1 cellular context compared by ENCODE assay signal in the genomic region with DNA sequence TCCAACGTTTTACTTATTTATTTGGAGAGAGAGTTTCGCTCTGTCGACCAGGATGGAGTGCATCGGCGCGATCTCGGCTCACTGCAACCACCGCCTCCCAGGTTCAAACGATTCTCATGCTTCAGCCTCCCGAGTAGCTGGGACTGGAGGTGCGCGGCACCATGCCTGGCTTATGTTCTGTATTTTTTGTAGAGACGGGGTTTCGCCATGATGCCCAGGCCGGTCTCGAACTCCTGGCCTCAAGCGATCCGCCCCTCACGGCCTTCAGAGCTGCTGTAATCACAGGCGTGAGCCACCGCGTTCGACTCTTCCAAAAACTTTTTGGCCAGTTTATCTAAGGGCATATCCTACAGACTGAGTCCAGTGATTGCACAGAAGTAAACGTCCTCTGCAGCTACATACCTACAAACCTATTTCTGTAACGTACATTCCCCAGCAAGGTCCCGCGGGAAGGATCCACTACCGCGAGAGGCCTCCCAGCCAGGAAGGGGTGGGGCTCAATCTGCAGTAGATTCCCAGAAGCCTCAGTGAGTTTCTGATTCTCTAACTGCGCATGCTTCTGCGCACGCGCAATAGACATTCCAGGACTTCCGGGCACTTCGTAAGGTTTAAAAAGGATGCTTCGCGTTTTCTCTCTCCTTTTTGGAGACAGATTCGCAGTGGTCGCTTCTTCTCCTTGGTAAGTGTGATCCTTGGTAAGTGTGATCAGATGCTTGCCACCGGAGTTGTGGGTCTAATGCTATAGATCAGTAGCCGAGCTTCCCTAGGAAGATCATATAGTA.
A peak's percentile ranks its signal among the peaks of the same experiment; 100 is the strongest.
TF ChIP-seq lines count a peak whose summit lies in the region.

A gene with protein sequence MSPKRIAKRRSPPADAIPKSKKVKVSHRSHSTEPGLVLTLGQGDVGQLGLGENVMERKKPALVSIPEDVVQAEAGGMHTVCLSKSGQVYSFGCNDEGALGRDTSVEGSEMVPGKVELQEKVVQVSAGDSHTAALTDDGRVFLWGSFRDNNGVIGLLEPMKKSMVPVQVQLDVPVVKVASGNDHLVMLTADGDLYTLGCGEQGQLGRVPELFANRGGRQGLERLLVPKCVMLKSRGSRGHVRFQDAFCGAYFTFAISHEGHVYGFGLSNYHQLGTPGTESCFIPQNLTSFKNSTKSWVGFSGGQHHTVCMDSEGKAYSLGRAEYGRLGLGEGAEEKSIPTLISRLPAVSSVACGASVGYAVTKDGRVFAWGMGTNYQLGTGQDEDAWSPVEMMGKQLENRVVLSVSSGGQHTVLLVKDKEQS (plus strand): TSS at position 638 of the 782 bp plus-strand sequence. CDS start 23,824 bp downstream, outside the sequence.

TF ChIP-seq in HepG2, 621 proteins besides CTCF, POLR2A, EP300 and RAD21 (continued from another document and continues in another):
- TF ChIP-seq, protein P1, sequence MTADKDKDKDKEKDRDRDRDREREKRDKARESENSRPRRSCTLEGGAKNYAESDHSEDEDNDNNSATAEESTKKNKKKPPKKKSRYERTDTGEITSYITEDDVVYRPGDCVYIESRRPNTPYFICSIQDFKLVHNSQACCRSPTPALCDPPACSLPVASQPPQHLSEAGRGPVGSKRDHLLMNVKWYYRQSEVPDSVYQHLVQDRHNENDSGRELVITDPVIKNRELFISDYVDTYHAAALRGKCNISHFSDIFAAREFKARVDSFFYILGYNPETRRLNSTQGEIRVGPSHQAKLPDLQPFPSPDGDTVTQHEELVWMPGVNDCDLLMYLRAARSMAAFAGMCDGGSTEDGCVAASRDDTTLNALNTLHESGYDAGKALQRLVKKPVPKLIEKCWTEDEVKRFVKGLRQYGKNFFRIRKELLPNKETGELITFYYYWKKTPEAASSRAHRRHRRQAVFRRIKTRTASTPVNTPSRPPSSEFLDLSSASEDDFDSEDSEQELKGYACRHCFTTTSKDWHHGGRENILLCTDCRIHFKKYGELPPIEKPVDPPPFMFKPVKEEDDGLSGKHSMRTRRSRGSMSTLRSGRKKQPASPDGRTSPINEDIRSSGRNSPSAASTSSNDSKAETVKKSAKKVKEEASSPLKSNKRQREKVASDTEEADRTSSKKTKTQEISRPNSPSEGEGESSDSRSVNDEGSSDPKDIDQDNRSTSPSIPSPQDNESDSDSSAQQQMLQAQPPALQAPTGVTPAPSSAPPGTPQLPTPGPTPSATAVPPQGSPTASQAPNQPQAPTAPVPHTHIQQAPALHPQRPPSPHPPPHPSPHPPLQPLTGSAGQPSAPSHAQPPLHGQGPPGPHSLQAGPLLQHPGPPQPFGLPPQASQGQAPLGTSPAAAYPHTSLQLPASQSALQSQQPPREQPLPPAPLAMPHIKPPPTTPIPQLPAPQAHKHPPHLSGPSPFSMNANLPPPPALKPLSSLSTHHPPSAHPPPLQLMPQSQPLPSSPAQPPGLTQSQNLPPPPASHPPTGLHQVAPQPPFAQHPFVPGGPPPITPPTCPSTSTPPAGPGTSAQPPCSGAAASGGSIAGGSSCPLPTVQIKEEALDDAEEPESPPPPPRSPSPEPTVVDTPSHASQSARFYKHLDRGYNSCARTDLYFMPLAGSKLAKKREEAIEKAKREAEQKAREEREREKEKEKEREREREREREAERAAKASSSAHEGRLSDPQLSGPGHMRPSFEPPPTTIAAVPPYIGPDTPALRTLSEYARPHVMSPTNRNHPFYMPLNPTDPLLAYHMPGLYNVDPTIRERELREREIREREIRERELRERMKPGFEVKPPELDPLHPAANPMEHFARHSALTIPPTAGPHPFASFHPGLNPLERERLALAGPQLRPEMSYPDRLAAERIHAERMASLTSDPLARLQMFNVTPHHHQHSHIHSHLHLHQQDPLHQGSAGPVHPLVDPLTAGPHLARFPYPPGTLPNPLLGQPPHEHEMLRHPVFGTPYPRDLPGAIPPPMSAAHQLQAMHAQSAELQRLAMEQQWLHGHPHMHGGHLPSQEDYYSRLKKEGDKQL (CRISPR knock-in tag; IDR thresholded peaks at IDR 0.05; ENCODE audit: low read depth): peak; percentile 13; the same call in 1 of the 2 replicates
- TF ChIP-seq ZFP82 (CRISPR knock-in tag; IDR thresholded peaks at IDR 0.05; ENCODE audit: borderline replicate concordance) (0 out of 2 replicates have a peak, but pooled peaks have one; percentile 3), HOXA7 (CRISPR knock-in tag; IDR thresholded peaks at IDR 0.05) (no peak), ZNF329 (CRISPR knock-in tag; IDR thresholded peaks at IDR 0.05; ENCODE audit: low read depth) (peak; percentile 49; the same call in 1 of the 2 replicates), ZNF234 (CRISPR knock-in tag; conservative IDR thresholded peaks at IDR 0.05) (no peak), TARDBP (CRISPR knock-in tag; IDR thresholded peaks at IDR 0.05) (peak; percentile 40; the same call in 1 of the 2 replicates), NR1H2 (CRISPR knock-in tag; IDR thresholded peaks at IDR 0.05; ENCODE audit: borderline replicate concordance, low read depth) (peak; percentile 52; the same call in 1 of the 2 replicates), TBP (CRISPR knock-in tag; IDR thresholded peaks at IDR 0.05) (no peak), JUN (CRISPR knock-in tag; IDR thresholded peaks at IDR 0.05) (peak; percentile 67), SKI (IDR thresholded peaks at IDR 0.05; ENCODE audit: partially characterized antibody) (no peak), PHF5A (CRISPR knock-in tag; IDR thresholded peaks at IDR 0.05; ENCODE audit: low read depth, unreplicated experiment) (peak; percentile 58), EZH2 (conservative IDR thresholded peaks at IDR 0.05; ENCODE audit: low read depth, low read length) (no peak), ELF4 (CRISPR knock-in tag; IDR thresholded peaks at IDR 0.05; ENCODE audit: borderline replicate concordance) (no peak), KLF15 (CRISPR knock-in tag; IDR thresholded peaks at IDR 0.05; ENCODE audit: borderline replicate concordance) (no peak; the same call in 1 of the 2 replicates), MED13 (CRISPR knock-in tag; IDR thresholded peaks at IDR 0.05) (peak; percentile 53; the same call in 1 of the 2 replicates), POLR2AphosphoS2 (IDR thresholded peaks at IDR 0.05; ENCODE audit: low read depth, low read length) (peak; percentile 96), CHD2 (IDR thresholded peaks at IDR 0.05; ENCODE audit: low read depth, low read length) (peak; percentile 98)
- TF ChIP-seq, protein P2, sequence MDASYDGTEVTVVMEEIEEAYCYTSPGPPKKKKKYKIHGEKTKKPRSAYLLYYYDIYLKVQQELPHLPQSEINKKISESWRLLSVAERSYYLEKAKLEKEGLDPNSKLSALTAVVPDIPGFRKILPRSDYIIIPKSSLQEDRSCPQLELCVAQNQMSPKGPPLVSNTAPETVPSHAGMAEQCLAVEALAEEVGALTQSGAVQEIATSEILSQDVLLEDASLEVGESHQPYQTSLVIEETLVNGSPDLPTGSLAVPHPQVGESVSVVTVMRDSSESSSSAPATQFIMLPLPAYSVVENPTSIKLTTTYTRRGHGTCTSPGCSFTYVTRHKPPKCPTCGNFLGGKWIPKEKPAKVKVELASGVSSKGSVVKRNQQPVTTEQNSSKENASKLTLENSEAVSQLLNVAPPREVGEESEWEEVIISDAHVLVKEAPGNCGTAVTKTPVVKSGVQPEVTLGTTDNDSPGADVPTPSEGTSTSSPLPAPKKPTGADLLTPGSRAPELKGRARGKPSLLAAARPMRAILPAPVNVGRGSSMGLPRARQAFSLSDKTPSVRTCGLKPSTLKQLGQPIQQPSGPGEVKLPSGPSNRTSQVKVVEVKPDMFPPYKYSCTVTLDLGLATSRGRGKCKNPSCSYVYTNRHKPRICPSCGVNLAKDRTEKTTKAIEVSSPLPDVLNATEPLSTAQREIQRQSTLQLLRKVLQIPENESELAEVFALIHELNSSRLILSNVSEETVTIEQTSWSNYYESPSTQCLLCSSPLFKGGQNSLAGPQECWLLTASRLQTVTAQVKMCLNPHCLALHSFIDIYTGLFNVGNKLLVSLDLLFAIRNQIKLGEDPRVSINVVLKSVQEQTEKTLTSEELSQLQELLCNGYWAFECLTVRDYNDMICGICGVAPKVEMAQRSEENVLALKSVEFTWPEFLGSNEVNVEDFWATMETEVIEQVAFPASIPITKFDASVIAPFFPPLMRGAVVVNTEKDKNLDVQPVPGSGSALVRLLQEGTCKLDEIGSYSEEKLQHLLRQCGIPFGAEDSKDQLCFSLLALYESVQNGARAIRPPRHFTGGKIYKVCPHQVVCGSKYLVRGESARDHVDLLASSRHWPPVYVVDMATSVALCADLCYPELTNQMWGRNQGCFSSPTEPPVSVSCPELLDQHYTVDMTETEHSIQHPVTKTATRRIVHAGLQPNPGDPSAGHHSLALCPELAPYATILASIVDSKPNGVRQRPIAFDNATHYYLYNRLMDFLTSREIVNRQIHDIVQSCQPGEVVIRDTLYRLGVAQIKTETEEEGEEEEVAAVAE (CRISPR knock-in tag; IDR thresholded peaks at IDR 0.05; ENCODE audit: borderline replicate concordance): peak; percentile 78; the same call in 1 of the 2 replicates
- TF ChIP-seq, protein P3, sequence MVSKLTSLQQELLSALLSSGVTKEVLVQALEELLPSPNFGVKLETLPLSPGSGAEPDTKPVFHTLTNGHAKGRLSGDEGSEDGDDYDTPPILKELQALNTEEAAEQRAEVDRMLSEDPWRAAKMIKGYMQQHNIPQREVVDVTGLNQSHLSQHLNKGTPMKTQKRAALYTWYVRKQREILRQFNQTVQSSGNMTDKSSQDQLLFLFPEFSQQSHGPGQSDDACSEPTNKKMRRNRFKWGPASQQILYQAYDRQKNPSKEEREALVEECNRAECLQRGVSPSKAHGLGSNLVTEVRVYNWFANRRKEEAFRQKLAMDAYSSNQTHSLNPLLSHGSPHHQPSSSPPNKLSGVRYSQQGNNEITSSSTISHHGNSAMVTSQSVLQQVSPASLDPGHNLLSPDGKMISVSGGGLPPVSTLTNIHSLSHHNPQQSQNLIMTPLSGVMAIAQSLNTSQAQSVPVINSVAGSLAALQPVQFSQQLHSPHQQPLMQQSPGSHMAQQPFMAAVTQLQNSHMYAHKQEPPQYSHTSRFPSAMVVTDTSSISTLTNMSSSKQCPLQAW (CRISPR knock-in tag; IDR thresholded peaks at IDR 0.05): 0 out of 2 replicates have a peak, but pooled peaks have one; percentile 64
- TF ChIP-seq, protein P4, sequence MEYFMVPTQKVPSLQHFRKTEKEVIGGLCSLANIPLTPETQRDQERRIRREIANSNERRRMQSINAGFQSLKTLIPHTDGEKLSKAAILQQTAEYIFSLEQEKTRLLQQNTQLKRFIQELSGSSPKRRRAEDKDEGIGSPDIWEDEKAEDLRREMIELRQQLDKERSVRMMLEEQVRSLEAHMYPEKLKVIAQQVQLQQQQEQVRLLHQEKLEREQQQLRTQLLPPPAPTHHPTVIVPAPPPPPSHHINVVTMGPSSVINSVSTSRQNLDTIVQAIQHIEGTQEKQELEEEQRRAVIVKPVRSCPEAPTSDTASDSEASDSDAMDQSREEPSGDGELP (IDR thresholded peaks at IDR 0.05; ENCODE audit: borderline replicate concordance, low read depth): peak; percentile 6; the same call in 1 of the 2 replicates
- TF ChIP-seq, protein P5, sequence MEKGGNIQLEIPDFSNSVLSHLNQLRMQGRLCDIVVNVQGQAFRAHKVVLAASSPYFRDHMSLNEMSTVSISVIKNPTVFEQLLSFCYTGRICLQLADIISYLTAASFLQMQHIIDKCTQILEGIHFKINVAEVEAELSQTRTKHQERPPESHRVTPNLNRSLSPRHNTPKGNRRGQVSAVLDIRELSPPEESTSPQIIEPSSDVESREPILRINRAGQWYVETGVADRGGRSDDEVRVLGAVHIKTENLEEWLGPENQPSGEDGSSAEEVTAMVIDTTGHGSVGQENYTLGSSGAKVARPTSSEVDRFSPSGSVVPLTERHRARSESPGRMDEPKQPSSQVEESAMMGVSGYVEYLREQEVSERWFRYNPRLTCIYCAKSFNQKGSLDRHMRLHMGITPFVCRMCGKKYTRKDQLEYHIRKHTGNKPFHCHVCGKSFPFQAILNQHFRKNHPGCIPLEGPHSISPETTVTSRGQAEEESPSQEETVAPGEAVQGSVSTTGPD (CRISPR knock-in tag; IDR thresholded peaks at IDR 0.05): no peak
- TF ChIP-seq, protein P6, sequence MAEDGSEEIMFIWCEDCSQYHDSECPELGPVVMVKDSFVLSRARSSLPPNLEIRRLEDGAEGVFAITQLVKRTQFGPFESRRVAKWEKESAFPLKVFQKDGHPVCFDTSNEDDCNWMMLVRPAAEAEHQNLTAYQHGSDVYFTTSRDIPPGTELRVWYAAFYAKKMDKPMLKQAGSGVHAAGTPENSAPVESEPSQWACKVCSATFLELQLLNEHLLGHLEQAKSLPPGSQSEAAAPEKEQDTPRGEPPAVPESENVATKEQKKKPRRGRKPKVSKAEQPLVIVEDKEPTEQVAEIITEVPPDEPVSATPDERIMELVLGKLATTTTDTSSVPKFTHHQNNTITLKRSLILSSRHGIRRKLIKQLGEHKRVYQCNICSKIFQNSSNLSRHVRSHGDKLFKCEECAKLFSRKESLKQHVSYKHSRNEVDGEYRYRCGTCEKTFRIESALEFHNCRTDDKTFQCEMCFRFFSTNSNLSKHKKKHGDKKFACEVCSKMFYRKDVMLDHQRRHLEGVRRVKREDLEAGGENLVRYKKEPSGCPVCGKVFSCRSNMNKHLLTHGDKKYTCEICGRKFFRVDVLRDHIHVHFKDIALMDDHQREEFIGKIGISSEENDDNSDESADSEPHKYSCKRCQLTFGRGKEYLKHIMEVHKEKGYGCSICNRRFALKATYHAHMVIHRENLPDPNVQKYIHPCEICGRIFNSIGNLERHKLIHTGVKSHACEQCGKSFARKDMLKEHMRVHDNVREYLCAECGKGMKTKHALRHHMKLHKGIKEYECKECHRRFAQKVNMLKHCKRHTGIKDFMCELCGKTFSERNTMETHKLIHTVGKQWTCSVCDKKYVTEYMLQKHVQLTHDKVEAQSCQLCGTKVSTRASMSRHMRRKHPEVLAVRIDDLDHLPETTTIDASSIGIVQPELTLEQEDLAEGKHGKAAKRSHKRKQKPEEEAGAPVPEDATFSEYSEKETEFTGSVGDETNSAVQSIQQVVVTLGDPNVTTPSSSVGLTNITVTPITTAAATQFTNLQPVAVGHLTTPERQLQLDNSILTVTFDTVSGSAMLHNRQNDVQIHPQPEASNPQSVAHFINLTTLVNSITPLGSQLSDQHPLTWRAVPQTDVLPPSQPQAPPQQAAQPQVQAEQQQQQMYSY (CRISPR knock-in tag; IDR thresholded peaks at IDR 0.05): no peak
- TF ChIP-seq, protein P7, sequence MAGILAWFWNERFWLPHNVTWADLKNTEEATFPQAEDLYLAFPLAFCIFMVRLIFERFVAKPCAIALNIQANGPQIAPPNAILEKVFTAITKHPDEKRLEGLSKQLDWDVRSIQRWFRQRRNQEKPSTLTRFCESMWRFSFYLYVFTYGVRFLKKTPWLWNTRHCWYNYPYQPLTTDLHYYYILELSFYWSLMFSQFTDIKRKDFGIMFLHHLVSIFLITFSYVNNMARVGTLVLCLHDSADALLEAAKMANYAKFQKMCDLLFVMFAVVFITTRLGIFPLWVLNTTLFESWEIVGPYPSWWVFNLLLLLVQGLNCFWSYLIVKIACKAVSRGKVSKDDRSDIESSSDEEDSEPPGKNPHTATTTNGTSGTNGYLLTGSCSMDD (CRISPR knock-in tag; IDR thresholded peaks at IDR 0.05): no peak
- TF ChIP-seq, protein P8, sequence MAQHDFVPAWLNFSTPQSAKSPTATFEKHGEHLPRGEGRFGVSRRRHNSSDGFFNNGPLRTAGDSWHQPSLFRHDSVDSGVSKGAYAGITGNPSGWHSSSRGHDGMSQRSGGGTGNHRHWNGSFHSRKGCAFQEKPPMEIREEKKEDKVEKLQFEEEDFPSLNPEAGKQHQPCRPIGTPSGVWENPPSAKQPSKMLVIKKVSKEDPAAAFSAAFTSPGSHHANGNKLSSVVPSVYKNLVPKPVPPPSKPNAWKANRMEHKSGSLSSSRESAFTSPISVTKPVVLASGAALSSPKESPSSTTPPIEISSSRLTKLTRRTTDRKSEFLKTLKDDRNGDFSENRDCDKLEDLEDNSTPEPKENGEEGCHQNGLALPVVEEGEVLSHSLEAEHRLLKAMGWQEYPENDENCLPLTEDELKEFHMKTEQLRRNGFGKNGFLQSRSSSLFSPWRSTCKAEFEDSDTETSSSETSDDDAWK (CRISPR knock-in tag; IDR thresholded peaks at IDR 0.05): no peak
